Comparison of ENCODE assay signal across 11 cellular contexts in the genomic region with DNA sequence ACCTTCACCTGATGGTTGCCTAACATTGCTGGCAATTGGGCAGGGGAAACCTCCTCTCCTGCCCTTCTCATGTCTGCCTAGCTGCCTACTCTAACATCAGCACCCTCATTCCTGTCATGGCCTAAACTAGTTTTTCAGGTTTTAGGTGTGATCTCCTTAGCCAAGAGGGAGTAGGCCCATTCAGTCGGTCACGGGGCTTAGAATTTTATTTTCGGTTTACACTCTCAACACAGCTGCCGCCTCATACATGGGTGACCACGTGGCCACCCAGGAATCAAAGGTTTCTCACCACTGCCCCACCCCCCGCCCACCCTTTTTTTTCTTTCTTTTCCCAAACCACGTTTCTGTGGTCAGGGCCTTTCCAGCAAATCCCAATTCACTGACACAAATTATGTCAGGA.
A peak's percentile ranks its signal among the peaks of the same experiment; 100 is the strongest.
DNase-seq lines count a peak whose midpoint lies in the region; ATAC-seq and TF ChIP-seq lines count a peak whose summit lies in the region.
"Had no signal": no experiment of that assay in that cellular context is flagged by ENCODE, and none has a peak within 500 bp of the region (broad histone marks: within the 10 kb centered on the region; RNA-seq: fewer than 3 reads in every experiment).

No MANE protein-coding gene starts in this region.

- ATAC-seq in mucosa of descending colon (peak; percentile 99), HG03135 (IDR thresholded peaks at IDR 0.05; ENCODE audit: unreplicated experiment) (no peak), HG03520 (IDR thresholded peaks at IDR 0.05; ENCODE audit: unreplicated experiment) (no peak), HG02852 (IDR thresholded peaks at IDR 0.05; ENCODE audit: unreplicated experiment) (no peak)
- ATAC-seq: activated CD8-positive, alpha-beta T cell treated with anti-CD3 and anti-CD28 coated beads, Interleukin-2, amount 10 ng/mL, durations not matched to agents 7 days and 5 days; stimulated activated memory B cell treated with anti-CD40 and anti-IgM and Interleukin-4, amounts not matched to agents 10 μg/mL and 1 μg/mL and 100 μg/mL, for 72 hours had no signal

- 2% methylated on average over 6 of the region's 7 CpGs for WGBS in mammary epithelial cell (ENCODE audit: low coverage, missing lambda C conversion rate)

- H3K4me2 ChIP-seq in BLaER1: peak overlapping the region; percentile 56
- H3K4me2 ChIP-seq in mammary epithelial cell (ENCODE audit: insufficient read depth, low read depth, low read length): peak overlapping the region; percentile 57

- dilution Hi-C loops in mammary epithelial cell (cut with HindIII; ENCODE audit: low sequenced_read_pairs): no loop called here

- DNase-seq in NCI-H1048 (lab: John Stamatoyannopoulos, UW): peak; percentile 43
- DNase-seq in mammary epithelial cell: peak; percentile 95
- peak; percentile 64 to 84 (median 70) for DNase-seq in mucosa of descending colon
- DNase-seq in NCI-H146 treated with DMSO at 0.1 percent for 48 hours (lab: John Stamatoyannopoulos, UW; ENCODE audit: unreplicated experiment): no peak
- DNase-seq: activated CD8-positive, alpha-beta T cell treated with anti-CD3 and anti-CD28 coated beads, Interleukin-2, amount 10 ng/mL, durations not matched to agents 7 days and 5 days; BE2C had no signal

- no peaks in the 10 kb centered on the region for H4K20me1 ChIP-seq in BLaER1
- H4K20me1 ChIP-seq in mammary epithelial cell (ENCODE audit: insufficient read depth, low read length): no peaks in the 10 kb centered on the region

- H3K36me3 ChIP-seq in BLaER1 (no peaks in the 10 kb centered on the region), mammary epithelial cell (ENCODE audit: insufficient read depth, low read length) (no peaks in the 10 kb centered on the region), mucosa of descending colon (ENCODE audit: low read depth) (no peaks in the 10 kb centered on the region)
- H3K36me3 ChIP-seq: BE2C had no signal

- TF ChIP-seq CTCF in mammary epithelial cell (conservative IDR thresholded peaks at IDR 0.05 in 1 of 2, IDR thresholded peaks at IDR 0.05 in 1 of 2; ENCODE audit: extremely low read depth in 1 of 2, insufficient read depth in 1 of 2, low read depth in 1 of 2, low read length in 2 of 2): no peak
- TF ChIP-seq CTCF in mucosa of descending colon (IDR thresholded peaks at IDR 0.05): no peak

- H3K79me2 ChIP-seq in mammary epithelial cell (ENCODE audit: insufficient read depth, low read length): no peaks in the 10 kb centered on the region

- H3K27ac ChIP-seq in BLaER1 (no peak overlapping the region), mammary epithelial cell (ENCODE audit: insufficient read depth, low read depth, low read length) (peak overlapping the region; percentile 16)

- H3K9me3 ChIP-seq in BLaER1: peaks cover 21% of the 10 kb centered on the region
- no peaks in the 10 kb centered on the region for H3K9me3 ChIP-seq in mammary epithelial cell (replicated peaks; ENCODE audit: insufficient read depth, low read length)
- H3K9me3 ChIP-seq in mucosa of descending colon: no peaks in the 10 kb centered on the region
- H3K9me3 ChIP-seq: BE2C had no signal

- H3K27me3 ChIP-seq in BLaER1 (no peaks in the 10 kb centered on the region), mammary epithelial cell (ENCODE audit: insufficient read depth, low read length) (no peaks in the 10 kb centered on the region)
- H3K27me3 ChIP-seq: BE2C had no signal

- peak overlapping the region; percentile 57 for H2AFZ ChIP-seq in mammary epithelial cell (ENCODE audit: low read depth, low read length)

- in situ Hi-C loops in mammary epithelial cell (cut with MboI; ENCODE audit: low sequenced_read_pairs in 2 of 2): no loop called here

- CTCF ChIA-PET in mammary epithelial cell (lab: Charles Lee; ENCODE audit: low non-redundant PET): no interaction called here

- H3K4me3 ChIP-seq in BLaER1 (no peak overlapping the region), mammary epithelial cell (replicated peaks in 1 of 3; ENCODE audit: insufficient read depth in 1 of 3, low read depth in 2 of 3, low read length in 3 of 3) (no peak overlapping the region), mucosa of descending colon (no peak overlapping the region)

- H3K9ac ChIP-seq in BLaER1 (no peak overlapping the region), mammary epithelial cell (ENCODE audit: insufficient read depth, low read length) (no peak overlapping the region)

- BruUV-seq in mammary epithelial cell (replicated peaks; lab: Mats Ljungman, UMichigan): no TSS peak

- intact Hi-C loops in mammary epithelial cell (cut with micrococcal nuclease) (loop anchor here (1.0 kb wide), 1 partner anchor 26 kb away; no protein-coding TSS in a partner anchor), mucosa of descending colon (cut with DNase I, micrococcal nuclease) (no loop called here)

- H3K4me1 ChIP-seq in BLaER1 (peaks cover 15% of the 10 kb centered on the region; the same call in 1 of the 2 replicates), mammary epithelial cell (ENCODE audit: insufficient read depth, low read length) (peaks cover 11% of the 10 kb centered on the region), mucosa of descending colon (ENCODE audit: low read depth) (peaks cover 7% of the 10 kb centered on the region)
